Comparison of ENCODE assay signal across 11 cellular contexts in the genomic region with DNA sequence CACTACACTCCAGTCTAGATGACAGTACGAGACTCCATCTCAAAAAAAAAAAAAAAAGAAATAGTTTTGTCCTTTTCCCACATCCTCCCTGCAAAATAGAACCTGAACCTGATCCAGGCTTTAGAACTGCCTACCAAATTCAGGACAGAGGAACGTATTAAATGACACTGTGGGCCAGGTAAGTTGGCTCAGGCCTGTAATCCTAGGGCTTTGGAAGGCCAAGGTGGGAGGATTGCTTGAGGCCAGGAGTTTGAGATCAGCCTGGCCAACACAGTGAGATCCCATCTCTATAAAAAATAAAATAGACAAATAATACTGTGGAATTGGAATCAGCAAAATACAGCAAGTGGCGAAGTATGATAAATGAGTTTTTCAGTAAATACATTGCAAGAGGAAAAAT.
"Had no signal": no experiment of that assay in that cellular context is flagged by ENCODE, and none has a peak within 500 bp of the region (broad histone marks: within the 10 kb centered on the region; RNA-seq: fewer than 3 reads in every experiment).

No MANE protein-coding gene starts in this region.

- H3K4me3 ChIP-seq: GM23248, GM23338, HAP-1 had no signal

- H3K4me2 ChIP-seq: GM23338 had no signal

- H3K9me3 ChIP-seq: HAP-1 had no signal

- H3K9ac ChIP-seq: GM23248 had no signal

- H3K27ac ChIP-seq: GM23248 had no signal

- ATAC-seq: GM23338, HCT116 had no signal

- H3K4me3 Mint-ChIP-seq: GM23338, H9, HFFc6 had no signal

- DNase-seq: GM23248, GOT3, H7, H9, HCEC 1CT, HFFc6 had no signal

- H3K27ac Mint-ChIP-seq: GM23338, H9, HFFc6 had no signal

- H3K36me3 ChIP-seq: HAP-1 had no signal

- H2AFZ ChIP-seq: GM23248, GM23338 had no signal

- FAIRE-seq: H1, H54 had no signal
